Comparison of ENCODE assay signal across 17 cellular contexts in genomic region chr1:7538033-7538432, GRCh38.
DNase-seq lines count a peak whose midpoint lies in the region; ATAC-seq and TF ChIP-seq lines count a peak whose summit lies in the region.
"Had no signal": no experiment of that assay in that cellular context is flagged by ENCODE, and none has a peak within 500 bp of the region (broad histone marks: within the 10 kb centered on the region; RNA-seq: fewer than 3 reads in every experiment).

No MANE protein-coding gene starts in this region.

- H3K4me1 Mint-ChIP-seq in activated T-helper 1 cell treated with anti-CD3 and anti-CD28 coated beads, Interleukin-12 subunit alpha, Interleukin-12 subunit beta, Interleukin-2, Interleukin-4 antibody, amounts not matched to agents 30 ng/mL and 10 ng/mL and 1 ng/mL, durations not matched to agents 14 hours and 24 hours and 36 hours (ENCODE audit: low read depth) = no peaks in the 10 kb centered on the region
- H3K4me1 Mint-ChIP-seq: CD4-positive, alpha-beta memory T cell; memory B cell had no signal

- H3K27me3 Mint-ChIP-seq in activated T-helper 1 cell treated with anti-CD3 and anti-CD28 coated beads, Interleukin-12 subunit alpha, Interleukin-12 subunit beta, Interleukin-2, Interleukin-4 antibody, amounts not matched to agents 30 ng/mL and 10 ng/mL and 1 ng/mL, durations not matched to agents 14 hours and 24 hours and 36 hours (ENCODE audit: insufficient read depth) = no peaks in the 10 kb centered on the region
- H3K27me3 Mint-ChIP-seq: memory B cell had no signal

- no TSS peak for BruUV-seq in HCT116 (replicated peaks; lab: Mats Ljungman, UMichigan)

- no peak overlapping the region for H3K27ac ChIP-seq in BLaER1 treated with 17β-estradiol and CSF1 and Interleukin-3, amounts not matched to agents 10 nM and 100 nM
- H3K27ac ChIP-seq in HCT116 (ENCODE audit: low read depth, low read length) = no peak overlapping the region
- H3K27ac ChIP-seq in RWPE1 = no peak overlapping the region
- H3K27ac ChIP-seq: KMS-11 had no signal

- no peak for ATAC-seq in HCT116
- no peak for ATAC-seq in HG03280 (IDR thresholded peaks at IDR 0.05; ENCODE audit: unreplicated experiment)
- ATAC-seq: effector memory CD8-positive, alpha-beta T cell; Right ventricle myocardium inferior had no signal

- H3K4me2 ChIP-seq in BLaER1 treated with 17β-estradiol and CSF1 and Interleukin-3, amounts not matched to agents 10 nM and 100 nM = peak overlapping the region; percentile 8 to 69 (median 43); a peak in 17 of 22 replicates
- H3K4me2 ChIP-seq in HCT116 (ENCODE audit: low read length) = 0 out of 2 replicates have a peak overlapping the region, but pooled peaks have one; percentile 5
- H3K4me2 ChIP-seq: KMS-11 had no signal

- no peaks in the 10 kb centered on the region for H3K27me3 ChIP-seq in BLaER1 treated with 17β-estradiol and CSF1 and Interleukin-3, amounts not matched to agents 10 nM and 100 nM
- H3K27me3 ChIP-seq in HCT116 (ENCODE audit: insufficient read depth, low read length) = no peaks in the 10 kb centered on the region

- peaks cover 32 to 62% (median 54%) of the 10 kb centered on the region in 10 experiments for H3K4me1 ChIP-seq in BLaER1 treated with 17β-estradiol and CSF1 and Interleukin-3, amounts not matched to agents 10 nM and 100 nM
- peaks cover 0 to 20% of the 10 kb centered on the region in 2 experiments; a peak in 2 of 4 replicates for H3K4me1 ChIP-seq in HCT116 (ENCODE audit: control insufficient read depth in 1 of 2, insufficient read depth in 2 of 2, low read length in 2 of 2)

- RAD21 ChIA-PET in HCT116 (lab: Charles Lee; ENCODE audit: low non-redundant PET in 1 of 2, low total read pairs in 2 of 2, uncharacterized antibody in 2 of 2, unreplicated experiment in 2 of 2) = no interaction called here

- no peaks in the 10 kb centered on the region for H3K36me3 Mint-ChIP-seq in activated T-helper 1 cell treated with anti-CD3 and anti-CD28 coated beads, Interleukin-12 subunit alpha, Interleukin-12 subunit beta, Interleukin-2, Interleukin-4 antibody, amounts not matched to agents 30 ng/mL and 10 ng/mL and 1 ng/mL, durations not matched to agents 14 hours and 24 hours and 36 hours (ENCODE audit: low read depth)
- H3K36me3 Mint-ChIP-seq: CD4-positive, alpha-beta memory T cell; memory B cell had no signal

- no peak overlapping the region for H3K4me3 Mint-ChIP-seq in activated T-helper 1 cell treated with anti-CD3 and anti-CD28 coated beads, Interleukin-12 subunit alpha, Interleukin-12 subunit beta, Interleukin-2, Interleukin-4 antibody, amounts not matched to agents 30 ng/mL and 10 ng/mL and 1 ng/mL, durations not matched to agents 14 hours and 24 hours and 36 hours
- H3K4me3 Mint-ChIP-seq: CD4-positive, alpha-beta memory T cell; effector memory CD8-positive, alpha-beta T cell; memory B cell had no signal

- no peaks in the 10 kb centered on the region for H3K9me2 ChIP-seq in HCT116 (ENCODE audit: insufficient read depth)

- POLR2A ChIA-PET in HCT116 (lab: Charles Lee) = no interaction called here
- POLR2A ChIA-PET in RWPE1 (lab: Yijun Ruan, JAX; ENCODE audit: low non-redundant PET) = no interaction called here

- TF ChIP-seq CTCF in HCT116 (IDR thresholded peaks at IDR 0.05 in 2 of 3, conservative IDR thresholded peaks at IDR 0.05 in 1 of 3; ENCODE audit: borderline replicate concordance in 1 of 3, insufficient read depth in 1 of 3, low read depth in 2 of 3, low read length in 2 of 3) (no peak), RWPE1 (conservative IDR thresholded peaks at IDR 0.05; ENCODE audit: low read depth) (no peak)

- H3K4me3 ChIP-seq in BLaER1 treated with 17β-estradiol and CSF1 and Interleukin-3, amounts not matched to agents 10 nM and 100 nM = no peak overlapping the region
- no peak overlapping the region for H3K4me3 ChIP-seq in HCT116 (replicated peaks in 1 of 2; ENCODE audit: low read depth in 1 of 2, low read length in 2 of 2)

- no peaks in the 10 kb centered on the region for H3K79me2 ChIP-seq in HCT116 (ENCODE audit: insufficient read depth, low read length)

- TF ChIP-seq POLR2A in HCT116 (IDR thresholded peaks at IDR 0.05; ENCODE audit: borderline replicate concordance, extremely low read depth, insufficient read depth, insufficient read length) = no peak

- no peaks in the 10 kb centered on the region for H3K9me3 Mint-ChIP-seq in activated T-helper 1 cell treated with anti-CD3 and anti-CD28 coated beads, Interleukin-12 subunit alpha, Interleukin-12 subunit beta, Interleukin-2, Interleukin-4 antibody, amounts not matched to agents 30 ng/mL and 10 ng/mL and 1 ng/mL, durations not matched to agents 14 hours and 24 hours and 36 hours
- H3K9me3 Mint-ChIP-seq: effector memory CD8-positive, alpha-beta T cell; memory B cell had no signal

- no peak overlapping the region for H2AFZ ChIP-seq in HCT116 (ENCODE audit: low read depth, low read length, poor library complexity, severe bottlenecking)

- no peak for TF ChIP-seq RAD21 in HCT116 (IDR thresholded peaks at IDR 0.05; ENCODE audit: low read depth)

- in situ Hi-C loops in KBM-7 (cut with MboI; ENCODE audit: low pct_unique_long_range_greater_than_20kb, low sequenced_read_pairs) = no loop called here

- 0 out of 22 replicates have a peak overlapping the region, but pooled peaks of 1 of the 11 experiments have one; percentile 15 for H3K9ac ChIP-seq in BLaER1 treated with 17β-estradiol and CSF1 and Interleukin-3, amounts not matched to agents 10 nM and 100 nM
- H3K9ac ChIP-seq in HCT116 (ENCODE audit: low read length) = no peak overlapping the region
- H3K9ac ChIP-seq: KMS-11 had no signal

- intact Hi-C loops in HCT116 (cut with micrococcal nuclease) = loop anchor here (2.0 kb wide), 1 partner anchor 83 kb away; no protein-coding TSS in a partner anchor
- intact Hi-C loops in activated T-helper 1 cell treated with anti-CD3 and anti-CD28 coated beads, Interleukin-12 subunit alpha, Interleukin-12 subunit beta, Interleukin-2, Interleukin-4 antibody, amounts not matched to agents 30 ng/mL and 10 ng/mL and 1 ng/mL, durations not matched to agents 14 hours and 24 hours and 36 hours (cut with micrococcal nuclease) = no loop called here

- no peaks in the 10 kb centered on the region for H3K36me3 ChIP-seq in BLaER1 treated with 17β-estradiol and CSF1 and Interleukin-3, amounts not matched to agents 10 nM and 100 nM
- no peaks in the 10 kb centered on the region for H3K36me3 ChIP-seq in HCT116 (ENCODE audit: control insufficient read depth in 1 of 2, insufficient read depth in 2 of 2, low read length in 2 of 2)

- CTCF ChIA-PET in HCT116 (lab: Charles Lee) (interaction anchor here (0.9 to 1.7 kb wide), 4 partner anchors 10 to 253 kb away, joined by 3 to 5 read pairs (median 4); no protein-coding TSS in a partner anchor), RWPE1 (lab: Yijun Ruan, JAX) (interaction anchor here (0.5 to 0.8 kb wide), 2 partner anchors 52 to 339 kb away, joined by 3 to 5 read pairs; no protein-coding TSS in a partner anchor)

- no peak overlapping the region for H3K27ac Mint-ChIP-seq in activated T-helper 1 cell treated with anti-CD3 and anti-CD28 coated beads, Interleukin-12 subunit alpha, Interleukin-12 subunit beta, Interleukin-2, Interleukin-4 antibody, amounts not matched to agents 30 ng/mL and 10 ng/mL and 1 ng/mL, durations not matched to agents 14 hours and 24 hours and 36 hours
- H3K27ac Mint-ChIP-seq: CD4-positive, alpha-beta memory T cell; effector memory CD8-positive, alpha-beta T cell; memory B cell had no signal

- no peak for DNase-seq in HCT116 (ENCODE audit: low read depth, low spot score)
- peak; percentile 50 for DNase-seq in amniotic epithelial cell (ENCODE audit: low read depth)
- peak; percentile 92 for DNase-seq in islet precursor cell
- no peak for DNase-seq in RWPE1 (ENCODE audit: low spot score)
- no peak for DNase-seq in KBM-7
- DNase-seq in activated T-helper 1 cell treated with anti-CD3 and anti-CD28 coated beads, Interleukin-12 subunit alpha, Interleukin-12 subunit beta, Interleukin-2, Interleukin-4 antibody, amounts not matched to agents 30 ng/mL and 10 ng/mL and 1 ng/mL, durations not matched to agents 14 hours and 24 hours and 36 hours (ENCODE audit: low spot score) = no peak
- DNase-seq: activated CD8-positive, alpha-beta memory T cell treated with anti-CD3 and anti-CD28 coated beads, Interleukin-2, amount 50 U/mL, for 48 hours; amniotic stem cell; CD4-positive, alpha-beta memory T cell; effector memory CD8-positive, alpha-beta T cell; GOT3; stimulated activated CD4-positive, alpha-beta T cell treated with anti-CD3 and anti-CD28 coated beads, Interleukin-4, amount 100 ng/mL, for 24 hours had no signal

- H3K9me3 ChIP-seq in BLaER1 treated with 17β-estradiol and CSF1 and Interleukin-3, amounts not matched to agents 10 nM and 100 nM (replicated peaks in 1 of 11) = no peaks in the 10 kb centered on the region
- H3K9me3 ChIP-seq in HCT116 (ENCODE audit: control insufficient read depth in 1 of 2, insufficient read depth in 1 of 2, low read depth in 1 of 2, low read length in 2 of 2) = no peaks in the 10 kb centered on the region

- H4K20me1 ChIP-seq in BLaER1 treated with 17β-estradiol and CSF1 and Interleukin-3, amounts not matched to agents 10 nM and 100 nM = peaks cover 0 to 11% (median 0%) of the 10 kb centered on the region in 11 experiments; a peak in 1 of 22 replicates
- H4K20me1 ChIP-seq in HCT116 (ENCODE audit: insufficient read depth) = no peaks in the 10 kb centered on the region

TF ChIP-seq in HCT116, 20 proteins besides CTCF, POLR2A, EP300 and RAD21:
- TF ChIP-seq EGR1 (IDR thresholded peaks at IDR 0.05; ENCODE audit: low read depth) (no peak), SRF (IDR thresholded peaks at IDR 0.05; ENCODE audit: low read depth) (no peak), ZNF274 (IDR thresholded peaks at IDR 0.05; ENCODE audit: low read depth, low read length) (no peak), TCF7L2 (IDR thresholded peaks at IDR 0.05; ENCODE audit: borderline replicate concordance, extremely low read depth, insufficient read depth, insufficient read length) (no peak)

Comparison
In these comparisons a context has a peak if more than half of its experiments do, and no peak if none do; other contexts are left out.
1. DNase-seq: peak in amniotic epithelial cell (single experiment) and islet precursor cell (single experiment); none in HCT116 (single experiment), RWPE1 (single experiment), KBM-7 (single experiment) and activated T-helper 1 cell treated with anti-CD3 and anti-CD28 coated beads, Interleukin-12 subunit alpha, Interleukin-12 subunit beta, Interleukin-2, Interleukin-4 antibody, amounts not matched to agents 30 ng/mL and 10 ng/mL and 1 ng/mL, durations not matched to agents 14 hours and 24 hours and 36 hours (single experiment).